ENCODE assay signal across 22 cellular contexts in genomic region chr6:138991206-138991605, GRCh38.
"Had no signal": no experiment of that assay in that cellular context is flagged by ENCODE, and none has a peak within 500 bp of the region (broad histone marks: within the 10 kb centered on the region; RNA-seq: fewer than 3 reads in every experiment).

No MANE protein-coding gene starts in this region.

- H3K27me3 ChIP-seq: esophagus muscularis mucosa, left lung, spleen, tibial artery had no signal

- H3K27ac ChIP-seq: coronary artery, esophagus muscularis mucosa, left lung, prostate gland, spleen, tibial artery had no signal

- H3K9me3 Mint-ChIP-seq: activated naive CD8-positive, alpha-beta T cell treated with anti-CD3 and anti-CD28 coated beads for 36 hours; activated T-cell treated with anti-CD3 and anti-CD28 coated beads, Interleukin-2, amount 50 U/mL, for 24 hours; activated T-helper 17 cell treated with anti-CD3 and anti-CD28 coated beads, Interleukin-2, amount 50 U/mL, for 72 hours; naive thymus-derived CD8-positive, alpha-beta T cell; T-helper 2 cell treated with Interferon-gamma antibody and Interleukin-4, amounts not matched to agents 5 μg/mL and 100 μg/mL, for 36 hours; WTC11 had no signal

- H3K36me3 Mint-ChIP-seq: naive thymus-derived CD8-positive, alpha-beta T cell; WTC11 had no signal

- H3K27ac Mint-ChIP-seq: activated CD4-positive, alpha-beta T cell treated with anti-CD3 and anti-CD28 coated beads for 36 hours; activated naive CD8-positive, alpha-beta T cell treated with anti-CD3 and anti-CD28 coated beads for 36 hours; activated T-cell treated with anti-CD3 and anti-CD28 coated beads, Interleukin-2, amount 50 U/mL, for 24 hours; activated T-helper 17 cell treated with anti-CD3 and anti-CD28 coated beads, Interleukin-2, amount 50 U/mL, for 72 hours; naive thymus-derived CD8-positive, alpha-beta T cell; T-helper 2 cell treated with Interferon-gamma antibody and Interleukin-4, amounts not matched to agents 5 μg/mL and 100 μg/mL, for 36 hours; WTC11 had no signal

- H3K4me3 ChIP-seq: coronary artery, esophagus muscularis mucosa, left lung, lung, prostate gland, spleen, tibial artery had no signal

- DNase-seq: activated CD4-positive, alpha-beta T cell treated with anti-CD3 and anti-CD28 coated beads for 36 hours; activated CD4-positive, alpha-beta T cell treated with anti-CD3 and anti-CD28 coated beads, Interleukin-2, amount 50 U/mL, for 4 hours; activated CD8-positive, alpha-beta memory T cell treated with anti-CD3 and anti-CD28 coated beads for 24 hours; activated CD8-positive, alpha-beta memory T cell treated with anti-CD3 and anti-CD28 coated beads, Interleukin-2, amount 50 U/mL, for 4 hours; activated naive CD8-positive, alpha-beta T cell treated with anti-CD3 and anti-CD28 coated beads for 36 hours; activated T-cell treated with anti-CD3 and anti-CD28 coated beads, Interleukin-2, amount 50 U/mL, for 24 hours; amygdala; hippocampal formation; kidney glomerular epithelial cell; left lung; naive thymus-derived CD8-positive, alpha-beta T cell; spleen; stimulated activated CD4-positive, alpha-beta T cell treated with anti-CD3 and anti-CD28 coated beads, Interleukin-4, amount 100 ng/mL, for 4 hours; stimulated activated naive CD8-positive, alpha-beta T cell treated with anti-CD3 and anti-CD28 coated beads, Interleukin-15, Interleukin-2, amounts not matched to agents 100 U/mL and 50 U/mL, for 24 hours; tibial artery had no signal

- H3K36me3 ChIP-seq: esophagus muscularis mucosa, left lung, prostate gland, spleen, tibial artery had no signal

- ATAC-seq: activated CD4-positive, alpha-beta T cell treated with anti-CD3 and anti-CD28 coated beads for 36 hours; activated T-helper 17 cell treated with anti-CD3 and anti-CD28 coated beads, Interleukin-2, amount 50 U/mL, for 72 hours; left lung; naive thymus-derived CD8-positive, alpha-beta T cell; stimulated activated naive CD8-positive, alpha-beta T cell treated with anti-CD3 and anti-CD28 coated beads, Interleukin-15, Interleukin-2, amounts not matched to agents 100 U/mL and 50 U/mL, for 24 hours; WTC11 had no signal

- H3K27me3 Mint-ChIP-seq: activated CD4-positive, alpha-beta T cell treated with anti-CD3 and anti-CD28 coated beads for 36 hours; activated naive CD8-positive, alpha-beta T cell treated with anti-CD3 and anti-CD28 coated beads for 36 hours; activated T-cell treated with anti-CD3 and anti-CD28 coated beads, Interleukin-2, amount 50 U/mL, for 24 hours; activated T-helper 17 cell treated with anti-CD3 and anti-CD28 coated beads, Interleukin-2, amount 50 U/mL, for 72 hours had no signal

- H3K4me1 ChIP-seq: prostate gland had no signal

- H3K4me3 Mint-ChIP-seq: activated CD4-positive, alpha-beta T cell treated with anti-CD3 and anti-CD28 coated beads for 36 hours; activated naive CD8-positive, alpha-beta T cell treated with anti-CD3 and anti-CD28 coated beads for 36 hours; activated T-cell treated with anti-CD3 and anti-CD28 coated beads, Interleukin-2, amount 50 U/mL, for 24 hours; activated T-helper 17 cell treated with anti-CD3 and anti-CD28 coated beads, Interleukin-2, amount 50 U/mL, for 72 hours; naive thymus-derived CD8-positive, alpha-beta T cell; T-helper 2 cell treated with Interferon-gamma antibody and Interleukin-4, amounts not matched to agents 5 μg/mL and 100 μg/mL, for 36 hours; WTC11 had no signal

- H3K4me1 Mint-ChIP-seq: activated T-helper 17 cell treated with anti-CD3 and anti-CD28 coated beads, Interleukin-2, amount 50 U/mL, for 72 hours had no signal
